ENCODE assay signal across 24 cellular contexts in the genomic region with DNA sequence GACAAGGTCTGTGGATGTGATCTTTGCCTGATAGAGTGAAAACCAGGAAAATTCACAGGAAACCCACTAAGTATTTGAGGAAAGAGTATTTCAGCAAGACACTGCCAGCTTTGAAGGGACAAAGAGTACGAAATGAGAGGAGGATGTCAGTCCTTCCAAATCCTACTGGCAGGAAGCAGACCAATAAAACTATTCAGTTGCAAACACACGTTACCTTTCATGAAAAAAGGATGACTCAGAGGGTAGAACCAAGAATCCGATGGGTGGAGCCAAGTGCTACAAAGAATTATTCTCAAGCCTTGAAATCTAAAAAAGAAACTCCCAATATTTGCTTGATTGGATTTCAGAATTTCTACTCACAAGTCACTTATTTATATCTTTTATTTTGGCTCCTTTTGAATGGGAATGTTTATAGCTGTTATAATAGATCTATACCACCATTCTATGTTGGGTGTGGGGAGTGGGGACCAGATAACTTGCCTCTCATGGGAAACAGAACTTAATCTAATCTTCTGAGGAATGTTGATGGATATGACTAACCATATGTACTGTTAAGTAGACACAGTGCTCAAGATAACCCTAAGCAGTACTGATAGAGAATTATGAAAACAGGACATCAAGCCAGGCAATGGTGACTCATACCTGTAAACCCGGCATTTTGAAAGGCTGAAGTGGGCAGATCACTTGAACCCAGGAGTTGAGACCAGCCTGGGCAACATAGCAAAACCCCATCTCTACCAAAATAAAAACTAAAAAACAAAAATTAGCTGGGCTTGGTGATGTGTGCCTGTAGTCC. TPM values are rescaled to one million over a fixed set of nuclear protein-coding genes. Genes with fewer than 3 reads are reported as not detected.
DNase-seq lines count a peak whose midpoint lies in the region; ATAC-seq, FAIRE-seq and TF ChIP-seq lines count a peak whose summit lies in the region.
"Had no signal": no experiment of that assay in that cellular context is flagged by ENCODE, and none has a peak within 500 bp of the region (broad histone marks: within the 10 kb centered on the region; RNA-seq: fewer than 3 reads in every experiment).

No MANE protein-coding gene starts in this region.

- in situ Hi-C loops in K562 (cut with MboI) = loop anchor here (25.0 kb wide), 1 partner anchor 939 kb away; no protein-coding TSS in a partner anchor

- H3K9me3 ChIP-seq in K562 (replicated peaks; ENCODE audit: control insufficient read depth, insufficient read depth, low read depth, low read length) = no peaks in the 10 kb centered on the region
- H3K9me3 ChIP-seq: lower lobe of right lung, vagina had no signal

- WGBS in K562 (ENCODE audit: insufficient coverage, low coverage, missing lambda C conversion rate) = 0% methylated on average over 4 of the region's 4 CpGs

- POLR2A ChIA-PET in K562 (lab: Yijun Ruan, JAX) = no interaction called here

- CTCF ChIA-PET in K562 (lab: Yijun Ruan, JAX; ENCODE audit: low intra/inter-chr PET ratio) = no interaction called here

- TF ChIP-seq EP300 in K562 (IDR thresholded peaks at IDR 0.05; ENCODE audit: low read length) = no peak

- no TSS peak for BruUV-seq in K562 (replicated peaks; lab: Mats Ljungman, UMichigan)

- no peaks in the 10 kb centered on the region for H3K9me1 ChIP-seq in K562 (ENCODE audit: control insufficient read depth, insufficient read depth, low read length)

- H3K4me1 Mint-ChIP-seq in nephron progenitor cell = peaks cover 7% of the 10 kb centered on the region
- H3K4me1 Mint-ChIP-seq: CD4-positive, CD25-positive, alpha-beta regulatory T cell; T-cell had no signal

- no peak for TF ChIP-seq POLR2A in K562 (conservative IDR thresholded peaks at IDR 0.05)

- TF ChIP-seq RAD21 in K562 (CRISPR knock-in tag; conservative IDR thresholded peaks at IDR 0.05 in 1 of 2, IDR thresholded peaks at IDR 0.05 in 1 of 2) = no peak

- no peak overlapping the region for H3K4me2 ChIP-seq in K562 (ENCODE audit: insufficient read depth, low read length)

- no peak for FAIRE-seq in K562 (lab: Jason Lieb, UNC)

- H3K36me3 Mint-ChIP-seq in nephron progenitor cell (ENCODE audit: low read depth) = no peaks in the 10 kb centered on the region
- H3K36me3 Mint-ChIP-seq: CD4-positive, CD25-positive, alpha-beta regulatory T cell; T-cell had no signal

- intact Hi-C loops in K562 (cut with micrococcal nuclease) = no loop called here

- DNase-seq in COLO829 (ENCODE audit: low spot score) = peak; percentile 79
- DNase-seq in LoVo (ENCODE audit: low spot score) = peak; percentile 62
- no peak for DNase-seq in K562 (ENCODE audit: extremely low read depth in 1 of 4, low spot score in 3 of 4)
- peak; percentile 25 for DNase-seq in iPS DF 19.7 (ENCODE audit: low read depth, low spot score)
- no peak for DNase-seq in NCI-H446 (lab: John Stamatoyannopoulos, UW)
- DNase-seq in NCI-H526 treated with DMSO at 0.1 percent for 48 hours (lab: John Stamatoyannopoulos, UW) = no peak
- DNase-seq in nephron progenitor cell = no peak
- DNase-seq: activated CD4-positive, alpha-beta T cell treated with anti-CD3 and anti-CD28 coated beads, Interleukin-2, amount 50 U/mL, for 1 hour; activated effector memory CD4-positive, alpha-beta T cell treated with anti-CD3 and anti-CD28 coated beads, Interleukin-2, amount 50 U/mL, for 16 hours; CD4-positive, CD25-positive, alpha-beta regulatory T cell; DMS153; effector CD8-positive, alpha-beta T cell; esophagus squamous epithelium; heart left ventricle; IMR-90; islet precursor cell; lower lobe of right lung; NCI-H1930; NK-92 treated with Interleukin-12 subunit alpha and Interleukin-12 subunit beta, amount 100 ng/mL, for 24 hours; nucleus accumbens; right cardiac atrium; T-cell had no signal

- no peak overlapping the region for H2AFZ ChIP-seq in K562 (ENCODE audit: low read depth, low read length)

- H3K27ac Mint-ChIP-seq in nephron progenitor cell = no peak overlapping the region
- H3K27ac Mint-ChIP-seq: CD4-positive, CD25-positive, alpha-beta regulatory T cell; T-cell had no signal

- no peak for ATAC-seq in K562
- no peak for ATAC-seq in GM18858 (IDR thresholded peaks at IDR 0.05; ENCODE audit: unreplicated experiment)
- ATAC-seq: lower lobe of right lung, right cardiac atrium, T-cell had no signal

- peaks cover 4 to 12% of the 10 kb centered on the region in 2 experiments; a peak in 3 of 5 replicates for H3K27me3 ChIP-seq in K562 (ENCODE audit: control insufficient read depth in 2 of 2, insufficient read depth in 2 of 2, low read length in 2 of 2)
- H3K27me3 ChIP-seq: heart left ventricle, vagina had no signal

- TF ChIP-seq CTCF in K562 (IDR thresholded peaks at IDR 0.05 in 2 of 3, conservative IDR thresholded peaks at IDR 0.05 in 1 of 3; ENCODE audit: insufficient read depth in 2 of 3, low read depth in 1 of 3, low read length in 3 of 3) (no peak), nephron progenitor cell (IDR thresholded peaks at IDR 0.05) (no peak)

- no peak overlapping the region for H3K4me3 ChIP-seq in K562
- H3K4me3 ChIP-seq: esophagus squamous epithelium, heart left ventricle, lower lobe of right lung, vagina had no signal

- H3K9me3 Mint-ChIP-seq in nephron progenitor cell = peaks cover 21% of the 10 kb centered on the region

- H3K4me3 Mint-ChIP-seq in nephron progenitor cell = no peak overlapping the region
- H3K4me3 Mint-ChIP-seq: CD4-positive, CD25-positive, alpha-beta regulatory T cell; T-cell had no signal

- H3K4me1 ChIP-seq in K562 (replicated peaks in 1 of 2; ENCODE audit: control insufficient read depth in 2 of 2, insufficient read depth in 2 of 2, low read length in 2 of 2) = no peaks in the 10 kb centered on the region
- H3K4me1 ChIP-seq: esophagus squamous epithelium, lower lobe of right lung, vagina had no signal

- no peaks in the 10 kb centered on the region for H3K79me2 ChIP-seq in K562 (ENCODE audit: control insufficient read depth, insufficient read depth, low read length)

- no peaks in the 10 kb centered on the region for H4K20me1 ChIP-seq in K562 (replicated peaks; ENCODE audit: control insufficient read depth, insufficient read depth, low read length)

- no peak overlapping the region for H3K9ac ChIP-seq in K562 (ENCODE audit: insufficient read depth in 1 of 2, low read depth in 2 of 2, low read length in 2 of 2)

- H3K36me3 ChIP-seq in K562 (ENCODE audit: control insufficient read depth, insufficient read depth, low read length) = no peaks in the 10 kb centered on the region
- H3K36me3 ChIP-seq: esophagus squamous epithelium, heart left ventricle, lower lobe of right lung, vagina had no signal

- H3K27ac ChIP-seq in K562 (ENCODE audit: extremely low read depth, low read depth, low read length) = no peak overlapping the region
- H3K27ac ChIP-seq: esophagus squamous epithelium, heart left ventricle, lower lobe of right lung, vagina had no signal

- H3K27me3 Mint-ChIP-seq in nephron progenitor cell (ENCODE audit: low read depth, poor library complexity) = peaks cover 18% of the 10 kb centered on the region

TF ChIP-seq in K562, 482 proteins besides CTCF, POLR2A, EP300 and RAD21 (continues in another document):
- TF ChIP-seq, protein P1, sequence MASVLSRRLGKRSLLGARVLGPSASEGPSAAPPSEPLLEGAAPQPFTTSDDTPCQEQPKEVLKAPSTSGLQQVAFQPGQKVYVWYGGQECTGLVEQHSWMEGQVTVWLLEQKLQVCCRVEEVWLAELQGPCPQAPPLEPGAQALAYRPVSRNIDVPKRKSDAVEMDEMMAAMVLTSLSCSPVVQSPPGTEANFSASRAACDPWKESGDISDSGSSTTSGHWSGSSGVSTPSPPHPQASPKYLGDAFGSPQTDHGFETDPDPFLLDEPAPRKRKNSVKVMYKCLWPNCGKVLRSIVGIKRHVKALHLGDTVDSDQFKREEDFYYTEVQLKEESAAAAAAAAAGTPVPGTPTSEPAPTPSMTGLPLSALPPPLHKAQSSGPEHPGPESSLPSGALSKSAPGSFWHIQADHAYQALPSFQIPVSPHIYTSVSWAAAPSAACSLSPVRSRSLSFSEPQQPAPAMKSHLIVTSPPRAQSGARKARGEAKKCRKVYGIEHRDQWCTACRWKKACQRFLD (CRISPR knock-in tag; IDR thresholded peaks at IDR 0.05) = no peak
- TF ChIP-seq, protein P2, sequence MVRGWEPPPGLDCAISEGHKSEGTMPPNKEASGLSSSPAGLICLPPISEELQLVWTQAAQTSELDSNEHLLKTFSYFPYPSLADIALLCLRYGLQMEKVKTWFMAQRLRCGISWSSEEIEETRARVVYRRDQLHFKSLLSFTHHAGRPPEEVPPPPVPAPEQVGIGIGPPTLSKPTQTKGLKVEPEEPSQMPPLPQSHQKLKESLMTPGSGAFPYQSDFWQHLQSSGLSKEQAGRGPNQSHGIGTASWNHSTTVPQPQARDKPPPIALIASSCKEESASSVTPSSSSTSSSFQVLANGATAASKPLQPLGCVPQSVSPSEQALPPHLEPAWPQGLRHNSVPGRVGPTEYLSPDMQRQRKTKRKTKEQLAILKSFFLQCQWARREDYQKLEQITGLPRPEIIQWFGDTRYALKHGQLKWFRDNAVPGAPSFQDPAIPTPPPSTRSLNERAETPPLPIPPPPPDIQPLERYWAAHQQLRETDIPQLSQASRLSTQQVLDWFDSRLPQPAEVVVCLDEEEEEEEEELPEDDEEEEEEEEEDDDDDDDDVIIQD (CRISPR knock-in tag; IDR thresholded peaks at IDR 0.05) = no peak

RNA-seq across cellular contexts. Expression of a gene that starts 19.3 kb away (rescaled TPM):
- 93.9 and 226 TPM in 2 replicates for total RNA-seq in K562 (2011; cell fraction: chromatin; rRNA removed; ENCODE audit: low replicate concordance)
- total RNA-seq in K562 (2011; cell fraction: nucleolus; rRNA removed) = 38.4 and 45.5 TPM in 2 replicates
- total RNA-seq in K562 (2011; cell fraction: nucleoplasm; rRNA removed) = 67.1 and 89.0 TPM in 2 replicates
- total RNA-seq in K562 (2014; rRNA removed) (50.9 and 54.2 TPM in 2 replicates), K562 (2014; rRNA removed; fragmentation: Illumina TruSeq; extraction: Trizol) (101 and 108 TPM in 2 replicates), K562 (2015; rRNA removed; fragmentation: Illumina TruSeq; extraction: Trizol) (82.5 and 89.5 TPM in 2 replicates), K562 (2021) (108 and 113 TPM in 2 replicates)
- polyA plus RNA-seq in K562 (2011; rRNA removed) (30.3 and 36.6 TPM in 2 replicates), K562 (2014; fragmentation: Illumina TruSeq; extraction: Trizol) (44.0 and 51.6 TPM in 2 replicates), K562 (2014; fragmentation: Nextera tagmentation; extraction: Ambion mirVana) (10 to 100 TPM; 28.3 to 30.9 TPM), K562 (2014; rRNA removed) (28.4 and 30.6 TPM in 2 replicates)
- 10.5 and 13.2 TPM in 2 replicates for polyA plus RNA-seq in K562 (2011; cell fraction: cytosol; rRNA removed)
- polyA plus RNA-seq in K562 (2011; cell fraction: nucleus; rRNA removed) = 42.6 and 43.8 TPM in 2 replicates
- 25.8 and 36.8 TPM in 2 replicates for polyA plus RNA-seq in K562 (2012)
- 202 and 234 TPM in 2 replicates for polyA minus RNA-seq in K562 (2011; rRNA and poly(A)+ RNA removed)
- 52.4 and 87.3 TPM in 2 replicates for polyA minus RNA-seq in K562 (2011; cell fraction: cytosol; rRNA and poly(A)+ RNA removed)
- polyA minus RNA-seq in K562 (2011; cell fraction: nucleus; rRNA and poly(A)+ RNA removed) = 68.7 and 101 TPM in 2 replicates

Comparison
In these comparisons a context has a peak if more than half of its experiments do, and no peak if none do; other contexts are left out.
1. DNase-seq: peak in COLO829 (single experiment), LoVo (single experiment) and iPS DF 19.7 (single experiment); none in K562 (0 of 4), NCI-H446 (0 of 2), NCI-H526 treated with DMSO at 0.1 percent for 48 hours (single experiment) and nephron progenitor cell (single experiment).